Comparison of ENCODE assay signal across 1 cellular context in the genomic region with DNA sequence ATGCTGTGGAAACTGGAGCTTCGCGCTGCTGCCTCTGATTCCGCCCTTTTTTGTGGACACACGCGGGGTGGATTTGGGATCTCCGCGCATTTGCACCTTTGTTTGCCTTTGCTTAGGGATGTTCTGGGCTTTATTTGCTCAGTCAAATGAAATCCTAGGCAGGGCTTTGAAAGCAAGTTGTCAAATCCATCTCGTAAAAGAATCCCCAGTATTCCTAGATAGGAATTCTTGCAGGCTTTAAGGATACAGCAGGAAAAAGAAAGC.
A peak's percentile ranks its signal among the peaks of the same experiment; 100 is the strongest.
TF ChIP-seq lines count a peak whose summit lies in the region.

No MANE protein-coding gene starts in this region.

TF ChIP-seq in H1, 55 proteins besides CTCF, POLR2A, EP300 and RAD21 (continued from another document):
- TF ChIP-seq, protein P1, sequence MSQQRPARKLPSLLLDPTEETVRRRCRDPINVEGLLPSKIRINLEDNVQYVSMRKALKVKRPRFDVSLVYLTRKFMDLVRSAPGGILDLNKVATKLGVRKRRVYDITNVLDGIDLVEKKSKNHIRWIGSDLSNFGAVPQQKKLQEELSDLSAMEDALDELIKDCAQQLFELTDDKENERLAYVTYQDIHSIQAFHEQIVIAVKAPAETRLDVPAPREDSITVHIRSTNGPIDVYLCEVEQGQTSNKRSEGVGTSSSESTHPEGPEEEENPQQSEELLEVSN (IDR thresholded peaks at IDR 0.05), result peak; percentile 41; the same call in 1 of the 2 replicates
